In genomic region chr15:60340207-60340921, GRCh38 we compare ENCODE assay signal across 15 cellular contexts. TPM values are rescaled to one million over a fixed set of nuclear protein-coding genes. Genes with fewer than 3 reads are reported as not detected.
DNase-seq lines count a peak whose midpoint lies in the region; ATAC-seq, FAIRE-seq and TF ChIP-seq lines count a peak whose summit lies in the region.
"Had no signal": no experiment of that assay in that cellular context is flagged by ENCODE, and none has a peak within 500 bp of the region (broad histone marks: within the 10 kb centered on the region; RNA-seq: fewer than 3 reads in every experiment).

No MANE protein-coding gene starts in this region.

- WGBS in H9 (ENCODE audit: extremely low coverage, insufficient read length, low lambda C conversion rate) = no CpG with 5 or more reads among the region's 9 CpGs
- WGBS in small intestine, 3 donors = 83 to 88% (median 87%) methylated on average over 9 of the region's 9 CpGs

- H3K9me3 Mint-ChIP-seq in H9 = no peaks in the 10 kb centered on the region
- H3K9me3 Mint-ChIP-seq: activated naive CD4-positive, alpha-beta T cell treated with anti-CD3 and anti-CD28 coated beads, Interleukin-2, amount 50 U/mL, for 24 hours; memory B cell had no signal

- no peaks in the 10 kb centered on the region for H3K36me3 Mint-ChIP-seq in H9 (ENCODE audit: insufficient read depth in 1 of 3, low read depth in 3 of 3)
- H3K36me3 Mint-ChIP-seq: activated naive CD4-positive, alpha-beta T cell treated with anti-CD3 and anti-CD28 coated beads, Interleukin-2, amount 50 U/mL, for 24 hours had no signal

- intact Hi-C loops in A673 (cut with micrococcal nuclease; ENCODE audit: unreplicated experiment) = no loop called here
- intact Hi-C loops in colonic mucosa (cut with DNase I) = no loop called here

- H3K4me1 Mint-ChIP-seq in H9 = peaks cover 11 to 31% of the 10 kb centered on the region in 2 experiments
- H3K4me1 Mint-ChIP-seq: activated naive CD4-positive, alpha-beta T cell treated with anti-CD3 and anti-CD28 coated beads, Interleukin-2, amount 50 U/mL, for 24 hours; memory B cell had no signal

- FAIRE-seq in small intestine (lab: Jason Lieb, UNC) = no peak
- FAIRE-seq: colon had no signal

- H3T11ph ChIP-seq in H9 (ENCODE audit: low read length) = no peak overlapping the region

- H3K9ac ChIP-seq in H9 (ENCODE audit: extremely low read depth, insufficient read length, low read length) = no peak overlapping the region
- H3K9ac ChIP-seq in colonic mucosa (ENCODE audit: low read depth in 2 of 2, low read length in 2 of 2) = no peak overlapping the region

- no peak for ATAC-seq in GM18858 (IDR thresholded peaks at IDR 0.05; ENCODE audit: unreplicated experiment)

- POLR2A ChIA-PET in A673 (lab: Charles Lee; ENCODE audit: low non-redundant PET) = interaction anchor here (0.7 kb wide), 1 partner anchor 1985 kb away, joined by 3 read pairs; no protein-coding TSS in a partner anchor

- H2AFZ ChIP-seq in H9 (ENCODE audit: low read length) = no peak overlapping the region

- no peak overlapping the region for H4K91ac ChIP-seq in H9 (ENCODE audit: insufficient read length, low read depth, low read length)

- no peak overlapping the region for H3K56ac ChIP-seq in H9 (ENCODE audit: insufficient read length, low read depth, low read length)

- H4K20me1 ChIP-seq in H9 (ENCODE audit: control insufficient read depth, insufficient read depth, insufficient read length) = no peaks in the 10 kb centered on the region

- H2BK5ac ChIP-seq in H9 (ENCODE audit: insufficient read length, low read length) = no peak overlapping the region

- H4K8ac ChIP-seq in H9 (replicated peaks; ENCODE audit: insufficient read length, low read depth, low read length) = no peak overlapping the region

- no peak overlapping the region for H2BK15ac ChIP-seq in H9 (ENCODE audit: low read depth, low read length)

- H3K4me2 ChIP-seq in H9 (ENCODE audit: insufficient read depth, insufficient read length, low read length) = no peak overlapping the region

- H3K4me1 ChIP-seq in A673 (ENCODE audit: insufficient read depth, low read length, poor library complexity, severe bottlenecking) (no peaks in the 10 kb centered on the region), H9 (ENCODE audit: insufficient read depth, low read length) (no peaks in the 10 kb centered on the region), small intestine (ENCODE audit: control insufficient read depth in 2 of 2, insufficient read depth in 1 of 2, low read depth in 1 of 2, low read length in 1 of 2) (no peaks in the 10 kb centered on the region), colonic mucosa (no peaks in the 10 kb centered on the region)
- H3K4me1 ChIP-seq: spleen had no signal

- CTCF ChIA-PET in A673 (lab: Charles Lee) = no interaction called here

- no peak overlapping the region for H4K5ac ChIP-seq in H9 (ENCODE audit: insufficient read length, low read depth, low read length)

- H3K27ac ChIP-seq in A673 (ENCODE audit: low read depth, low read length, poor library complexity, severe bottlenecking) = no peak overlapping the region
- no peak overlapping the region for H3K27ac ChIP-seq in H9 (ENCODE audit: insufficient read length, low read depth, low read length)
- no peak overlapping the region for H3K27ac ChIP-seq in brain microvascular endothelial cell
- no peak overlapping the region for H3K27ac ChIP-seq in small intestine (ENCODE audit: low read depth in 1 of 2, low read length in 1 of 2)
- H3K27ac ChIP-seq in caudate nucleus (ENCODE audit: low read depth, low read length) = no peak overlapping the region
- no peak overlapping the region for H3K27ac ChIP-seq in colonic mucosa
- H3K27ac ChIP-seq: SK-N-MC, spleen had no signal

- no peak overlapping the region for H2BK20ac ChIP-seq in H9 (ENCODE audit: low read depth, low read length, poor library complexity, severe bottlenecking)

- in situ Hi-C loops in brain microvascular endothelial cell (cut with HindIII; ENCODE audit: low pct_ligation_motif_present, low sequenced_read_pairs) = no loop called here

- no peaks in the 10 kb centered on the region for H3K79me1 ChIP-seq in H9 (ENCODE audit: insufficient read depth, low read depth, low read length, poor library complexity, severe bottlenecking)

- H2AK5ac ChIP-seq in H9 (ENCODE audit: insufficient read length, low read length) = no peak overlapping the region

- no peak overlapping the region for H3K4me3 ChIP-seq in A673 (ENCODE audit: low read depth, low read length, poor library complexity, severe bottlenecking)
- H3K4me3 ChIP-seq in brain microvascular endothelial cell (ENCODE audit: low read depth, low read length) = no peak overlapping the region
- no peak overlapping the region for H3K4me3 ChIP-seq in kidney epithelial cell (ENCODE audit: low read depth, low read length)
- H3K4me3 ChIP-seq in small intestine (ENCODE audit: low read depth in 1 of 2, low read length in 2 of 2) = no peak overlapping the region
- no peak overlapping the region for H3K4me3 ChIP-seq in colonic mucosa
- H3K4me3 ChIP-seq: SK-N-MC, spleen had no signal

- H3K4ac ChIP-seq in H9 (ENCODE audit: low read depth, low read length) = no peak overlapping the region

- no peaks in the 10 kb centered on the region for H3K23me2 ChIP-seq in H9 (ENCODE audit: insufficient read length, low read depth, low read length, poor library complexity, severe bottlenecking)

- no peak overlapping the region for H2BK12ac ChIP-seq in H9 (ENCODE audit: insufficient read length, low read depth, low read length)

- H3K4me3 Mint-ChIP-seq in H9 = no peak overlapping the region
- H3K4me3 Mint-ChIP-seq: activated naive CD4-positive, alpha-beta T cell treated with anti-CD3 and anti-CD28 coated beads, Interleukin-2, amount 50 U/mL, for 24 hours; memory B cell had no signal

- TF ChIP-seq CTCF in A673 (conservative IDR thresholded peaks at IDR 0.05; ENCODE audit: low read depth, low read length) = 0 out of 2 replicates have a peak, but pooled peaks have one; percentile 18
- peak; percentile 43 for TF ChIP-seq CTCF in H9 (conservative IDR thresholded peaks at IDR 0.05)
- peak; percentile 58 for TF ChIP-seq CTCF in brain microvascular endothelial cell (IDR thresholded peaks at IDR 0.05; ENCODE audit: low read depth, low read length, missing control alignments)
- peak; percentile 6 for TF ChIP-seq CTCF in kidney epithelial cell (IDR thresholded peaks at IDR 0.05; ENCODE audit: insufficient read depth, low read length, poor library complexity, severe bottlenecking)
- no peak for TF ChIP-seq CTCF in colonic mucosa (IDR thresholded peaks at IDR 0.05)

- no TSS peak for BruUV-seq in A673 (replicated peaks; lab: Mats Ljungman, UMichigan)

- no peak overlapping the region for H2BK120ac ChIP-seq in H9 (ENCODE audit: low read depth, low read length, poor library complexity, severe bottlenecking)

- H3K27me3 ChIP-seq in A673 (replicated peaks; ENCODE audit: insufficient read depth, low read depth, low read length, poor library complexity) = no peaks in the 10 kb centered on the region
- H3K27me3 ChIP-seq in H9 (ENCODE audit: insufficient read depth, low read length) = no peaks in the 10 kb centered on the region
- H3K27me3 ChIP-seq in brain microvascular endothelial cell (replicated peaks) = no peaks in the 10 kb centered on the region
- no peaks in the 10 kb centered on the region for H3K27me3 ChIP-seq in kidney epithelial cell (ENCODE audit: control insufficient read depth, insufficient read depth, low read length)
- H3K27me3 ChIP-seq in small intestine (ENCODE audit: control insufficient read depth in 2 of 2, insufficient read depth in 2 of 2, low read length in 2 of 2) = no peaks in the 10 kb centered on the region
- H3K27me3 ChIP-seq in colonic mucosa = no peaks in the 10 kb centered on the region
- H3K27me3 ChIP-seq: spleen had no signal

- no peaks in the 10 kb centered on the region for H3K9me3 ChIP-seq in A673 (ENCODE audit: low read depth, low read length, poor library complexity, severe bottlenecking)
- H3K9me3 ChIP-seq in H9 (ENCODE audit: control insufficient read depth, low read depth, low read length) = no peaks in the 10 kb centered on the region
- no peaks in the 10 kb centered on the region for H3K9me3 ChIP-seq in small intestine (ENCODE audit: control insufficient read depth, low read depth)
- H3K9me3 ChIP-seq in colonic mucosa = no peaks in the 10 kb centered on the region
- H3K9me3 ChIP-seq: spleen had no signal

- no peak overlapping the region; the same call in 1 of the 2 replicates for H3K14ac ChIP-seq in H9 (ENCODE audit: insufficient read depth, low read length)

- no peak overlapping the region for H3K23ac ChIP-seq in H9 (ENCODE audit: insufficient read length, low read depth, low read length)

- DNase-seq in A673 (ENCODE audit: low spot score) (no peak), H9 (peak; percentile 44), brain microvascular endothelial cell (peak; percentile 35), kidney epithelial cell (ENCODE audit: low read depth) (no peak), small intestine (no peak), caudate nucleus (lab: John Stamatoyannopoulos, UW) (no peak), colonic mucosa (no peak)
- DNase-seq: NCI-H1048, spleen, substantia nigra had no signal

- H3K36me3 ChIP-seq in A673 (ENCODE audit: insufficient read depth, low read length, poor library complexity, severe bottlenecking) (peaks cover 4% of the 10 kb centered on the region), brain microvascular endothelial cell (replicated peaks) (peaks cover 11% of the 10 kb centered on the region), kidney epithelial cell (ENCODE audit: control insufficient read depth, insufficient read depth, low read length) (peaks cover under 1% of the 10 kb centered on the region), small intestine (ENCODE audit: control insufficient read depth in 2 of 2, insufficient read depth in 2 of 2, low read length in 2 of 2) (peaks cover 0 to 6% of the 10 kb centered on the region in 2 donors), colonic mucosa (no peaks in the 10 kb centered on the region)

- no peak overlapping the region for H3K18ac ChIP-seq in H9 (ENCODE audit: insufficient read length, low read depth, low read length)

- H3K27ac Mint-ChIP-seq in H9 = no peak overlapping the region
- H3K27ac Mint-ChIP-seq: activated naive CD4-positive, alpha-beta T cell treated with anti-CD3 and anti-CD28 coated beads, Interleukin-2, amount 50 U/mL, for 24 hours; memory B cell had no signal

- no peaks in the 10 kb centered on the region; the same call in 1 of the 2 replicates for H3K27me3 Mint-ChIP-seq in H9 (ENCODE audit: low read depth)
- H3K27me3 Mint-ChIP-seq: memory B cell had no signal

- no peaks in the 10 kb centered on the region for H3K79me2 ChIP-seq in H9 (ENCODE audit: insufficient read depth, low read length)

RNA-seq across cellular contexts. Expression of gene ANXA2, which starts 57.4 kb away (rescaled TPM):
- total RNA-seq in A673 (2021) (880 and 1,038 TPM in 2 replicates), H9 (2021) (126 and 127 TPM in 2 replicates), kidney epithelial cell (2,658 and 2,688 TPM in 2 replicates), colonic mucosa (100 to 1,000 TPM; 813 to 816 TPM)
- polyA plus RNA-seq in small intestine = 1,000 to 10,000 TPM; 1,129 to 2,583 (median 1,917) TPM

Comparison
In these comparisons a context has a peak if more than half of its experiments do, and no peak if none do; other contexts are left out.
1. DNase-seq: peak in H9 (single experiment) and brain microvascular endothelial cell (single experiment); none in A673 (single experiment), kidney epithelial cell (single experiment), small intestine (single experiment), caudate nucleus (0 of 61) and colonic mucosa (single experiment).